1 cellular context compared by ENCODE assay signal in the genomic region with DNA sequence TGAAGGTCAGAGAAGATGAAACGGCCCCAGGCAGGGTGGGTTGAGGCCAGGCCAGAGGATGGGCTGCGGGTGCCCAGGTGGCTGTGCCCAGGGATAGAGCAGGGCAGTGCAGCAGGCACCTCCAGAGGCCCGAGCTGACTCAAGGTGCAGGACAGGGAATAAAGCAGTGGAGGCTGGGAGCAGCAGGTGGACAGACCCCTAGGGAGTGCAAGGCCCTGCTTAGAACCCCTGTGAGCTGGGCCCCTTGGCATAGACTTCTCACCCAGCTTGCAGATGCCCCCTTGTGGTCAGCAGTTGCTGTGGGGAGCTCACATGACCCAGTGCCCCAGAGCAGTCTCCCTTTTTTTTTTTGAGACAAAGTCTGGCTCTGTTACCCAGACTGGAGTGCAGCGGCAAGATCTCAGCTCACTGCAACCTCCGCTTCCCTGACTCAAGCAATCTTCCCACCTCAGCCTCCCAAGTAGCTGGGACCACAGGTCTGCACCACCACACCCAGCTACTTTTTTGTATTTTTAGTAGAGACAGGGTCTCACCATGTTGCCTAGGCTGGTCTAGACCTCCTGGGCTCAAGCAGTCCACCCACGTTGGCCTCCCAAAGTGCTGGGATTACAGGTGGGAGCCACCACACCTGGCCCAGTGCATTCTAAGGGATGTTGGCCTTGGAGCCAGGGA.
TF ChIP-seq lines count a peak whose summit lies in the region.

No MANE protein-coding gene starts in this region.

TF ChIP-seq in GM23338, 12 proteins besides CTCF, POLR2A, EP300 and RAD21 (continued from another document):
- TF ChIP-seq, protein P1, sequence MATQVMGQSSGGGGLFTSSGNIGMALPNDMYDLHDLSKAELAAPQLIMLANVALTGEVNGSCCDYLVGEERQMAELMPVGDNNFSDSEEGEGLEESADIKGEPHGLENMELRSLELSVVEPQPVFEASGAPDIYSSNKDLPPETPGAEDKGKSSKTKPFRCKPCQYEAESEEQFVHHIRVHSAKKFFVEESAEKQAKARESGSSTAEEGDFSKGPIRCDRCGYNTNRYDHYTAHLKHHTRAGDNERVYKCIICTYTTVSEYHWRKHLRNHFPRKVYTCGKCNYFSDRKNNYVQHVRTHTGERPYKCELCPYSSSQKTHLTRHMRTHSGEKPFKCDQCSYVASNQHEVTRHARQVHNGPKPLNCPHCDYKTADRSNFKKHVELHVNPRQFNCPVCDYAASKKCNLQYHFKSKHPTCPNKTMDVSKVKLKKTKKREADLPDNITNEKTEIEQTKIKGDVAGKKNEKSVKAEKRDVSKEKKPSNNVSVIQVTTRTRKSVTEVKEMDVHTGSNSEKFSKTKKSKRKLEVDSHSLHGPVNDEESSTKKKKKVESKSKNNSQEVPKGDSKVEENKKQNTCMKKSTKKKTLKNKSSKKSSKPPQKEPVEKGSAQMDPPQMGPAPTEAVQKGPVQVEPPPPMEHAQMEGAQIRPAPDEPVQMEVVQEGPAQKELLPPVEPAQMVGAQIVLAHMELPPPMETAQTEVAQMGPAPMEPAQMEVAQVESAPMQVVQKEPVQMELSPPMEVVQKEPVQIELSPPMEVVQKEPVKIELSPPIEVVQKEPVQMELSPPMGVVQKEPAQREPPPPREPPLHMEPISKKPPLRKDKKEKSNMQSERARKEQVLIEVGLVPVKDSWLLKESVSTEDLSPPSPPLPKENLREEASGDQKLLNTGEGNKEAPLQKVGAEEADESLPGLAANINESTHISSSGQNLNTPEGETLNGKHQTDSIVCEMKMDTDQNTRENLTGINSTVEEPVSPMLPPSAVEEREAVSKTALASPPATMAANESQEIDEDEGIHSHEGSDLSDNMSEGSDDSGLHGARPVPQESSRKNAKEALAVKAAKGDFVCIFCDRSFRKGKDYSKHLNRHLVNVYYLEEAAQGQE (IDR thresholded peaks at IDR 0.05; ENCODE audit: unreplicated experiment) = no peak
